18 cellular contexts compared by ENCODE assay signal in the genomic region with DNA sequence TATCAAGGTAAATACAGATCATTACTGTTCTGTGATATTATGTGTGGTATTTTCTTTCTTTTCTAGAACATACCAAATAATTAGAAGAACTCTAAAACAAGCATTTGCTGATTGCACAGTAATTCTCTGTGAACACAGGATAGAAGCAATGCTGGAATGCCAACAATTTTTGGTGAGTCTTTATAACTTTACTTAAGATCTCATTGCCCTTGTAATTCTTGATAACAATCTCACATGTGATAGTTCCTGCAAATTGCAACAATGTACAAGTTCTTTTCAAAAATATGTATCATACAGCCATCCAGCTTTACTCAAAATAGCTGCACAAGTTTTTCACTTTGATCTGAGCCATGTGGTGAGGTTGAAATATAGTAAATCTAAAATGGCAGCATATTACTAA.
A peak's percentile ranks its signal among the peaks of the same experiment; 100 is the strongest.
DNase-seq lines count a peak whose midpoint lies in the region; ATAC-seq, FAIRE-seq and TF ChIP-seq lines count a peak whose summit lies in the region.
"Had no signal": no experiment of that assay in that cellular context is flagged by ENCODE, and none has a peak within 500 bp of the region (broad histone marks: within the 10 kb centered on the region; RNA-seq: fewer than 3 reads in every experiment).

No MANE protein-coding gene starts in this region.

- no peak overlapping the region for H2BK12ac ChIP-seq in trophoblast cell (ENCODE audit: low read length)

- no peak for FAIRE-seq in A549 (lab: Jason Lieb, UNC)

- no peak overlapping the region for H3K27ac Mint-ChIP-seq in endodermal cell
- H3K27ac Mint-ChIP-seq: IgD-negative memory B cell had no signal

- H3K27ac ChIP-seq in A549: peak overlapping the region; percentile 50 to 78; a peak in 4 of 6 replicates
- H3K27ac ChIP-seq in endodermal cell (ENCODE audit: low read depth, low read length): no peak overlapping the region
- no peak overlapping the region for H3K27ac ChIP-seq in trophoblast cell (ENCODE audit: low read depth, low read length)
- H3K27ac ChIP-seq: GM23248 had no signal

- H2BK5ac ChIP-seq in trophoblast cell (ENCODE audit: low read depth, low read length, poor library complexity): no peak overlapping the region

- H3K27me3 ChIP-seq in endodermal cell (ENCODE audit: control insufficient read depth, insufficient read depth, low read length, poor library complexity, severe bottlenecking): no peaks in the 10 kb centered on the region
- no peaks in the 10 kb centered on the region for H3K27me3 ChIP-seq in trophoblast cell (ENCODE audit: insufficient read depth, low read length)

- CTCF ChIA-PET in A549 (lab: Yijun Ruan, JAX): no interaction called here

- no peak overlapping the region for H2AK5ac ChIP-seq in trophoblast cell (ENCODE audit: low read length)

- H3K79me1 ChIP-seq in trophoblast cell (ENCODE audit: low read length): peaks cover 7% of the 10 kb centered on the region

- POLR2A ChIA-PET in A549 (lab: Yijun Ruan, JAX): no interaction called here

- H3K36me3 ChIP-seq in endodermal cell (ENCODE audit: control insufficient read depth, insufficient read depth, low read length) (no peaks in the 10 kb centered on the region), trophoblast cell (ENCODE audit: control insufficient read depth in 1 of 2, insufficient read depth in 2 of 2, low read length in 2 of 2) (no peaks in the 10 kb centered on the region)

- ATAC-seq in A549 (peak in 1 of 2 experiments; percentile 31; a peak in 2 of 6 replicates), HG03342 (IDR thresholded peaks at IDR 0.05; ENCODE audit: unreplicated experiment) (no peak)

- no peak overlapping the region for H3K23ac ChIP-seq in trophoblast cell (ENCODE audit: low read length)

- no peak overlapping the region for H3K18ac ChIP-seq in trophoblast cell (ENCODE audit: low read length)

- H4K8ac ChIP-seq in trophoblast cell (ENCODE audit: low read depth, low read length): no peak overlapping the region

- no peak overlapping the region for H3K4ac ChIP-seq in trophoblast cell (ENCODE audit: low read depth, low read length)

- TF ChIP-seq CTCF in A549 (IDR thresholded peaks at IDR 0.05) (no peak), endodermal cell (conservative IDR thresholded peaks at IDR 0.05) (no peak)

- H3K9me3 Mint-ChIP-seq in endodermal cell: no peaks in the 10 kb centered on the region

- TF ChIP-seq RAD21 in A549 (conservative IDR thresholded peaks at IDR 0.05 in 1 of 2, IDR thresholded peaks at IDR 0.05 in 1 of 2): no peak

- peaks cover 30% of the 10 kb centered on the region for H3K4me1 Mint-ChIP-seq in endodermal cell
- H3K4me1 Mint-ChIP-seq: IgD-negative memory B cell had no signal

- no peak overlapping the region for H4K91ac ChIP-seq in trophoblast cell (ENCODE audit: low read depth, low read length)

- H3K9me3 ChIP-seq in A549 (no peaks in the 10 kb centered on the region), endodermal cell (ENCODE audit: control insufficient read depth, low read length) (peaks cover 5% of the 10 kb centered on the region), trophoblast cell (ENCODE audit: insufficient read depth, low read depth, low read length) (no peaks in the 10 kb centered on the region)

- no peak overlapping the region for H3K4me3 Mint-ChIP-seq in endodermal cell
- H3K4me3 Mint-ChIP-seq: IgD-negative memory B cell had no signal

- H3K4me2 ChIP-seq in A549 (peak overlapping the region; percentile 22), trophoblast cell (ENCODE audit: low read length) (no peak overlapping the region)

- DNase-seq in A549 (ENCODE audit: low read depth in 1 of 2, low spot score in 1 of 2): no peak
- DNase-seq in M059J (ENCODE audit: low read depth): peak; percentile 40
- no peak for DNase-seq in endodermal cell
- DNase-seq in trophoblast cell: peak; percentile 44 to 91
- no peak for DNase-seq in erythroblast (lab: John Stamatoyannopoulos, UW)
- DNase-seq in epidermal melanocyte (ENCODE audit: insufficient read length, low spot score): no peak
- no peak for DNase-seq in GM03348 (ENCODE audit: low spot score)
- DNase-seq: 8988T, Calu3, DMS79, GDM1, NCI-H1436 treated with DMSO at 0.1 percent for 48 hours, NCI-H2081 treated with DMSO at 0.1 percent for 48 hours, NCI-H524 treated with DMSO at 0.1 percent for 48 hours, OCI-M1 had no signal

- TF ChIP-seq EP300 in A549 (IDR thresholded peaks at IDR 0.05): no peak

- H3K4me1 ChIP-seq in A549 (peaks cover 35% of the 10 kb centered on the region), endodermal cell (ENCODE audit: control insufficient read depth, insufficient read depth, low read length) (peaks cover 9% of the 10 kb centered on the region), trophoblast cell (ENCODE audit: control insufficient read depth in 1 of 2, insufficient read depth in 2 of 2, low read length in 2 of 2) (peaks cover 5 to 14% of the 10 kb centered on the region in 2 experiments)

- H3K27me3 Mint-ChIP-seq in endodermal cell (ENCODE audit: insufficient read depth): no peaks in the 10 kb centered on the region
- H3K27me3 Mint-ChIP-seq: IgD-negative memory B cell had no signal

- TF ChIP-seq POLR2A in A549 (IDR thresholded peaks at IDR 0.05; ENCODE audit: low read length) (no peak), erythroblast (IDR thresholded peaks at IDR 0.05; ENCODE audit: low read length) (no peak)

- H2AFZ ChIP-seq in trophoblast cell (ENCODE audit: insufficient read depth, low read length, poor library complexity): no peak overlapping the region
- H2AFZ ChIP-seq: GM23248 had no signal

- H3K4me3 ChIP-seq in A549 (no peak overlapping the region), endodermal cell (ENCODE audit: low read length) (peak overlapping the region; percentile 34), trophoblast cell (ENCODE audit: low read depth, low read length) (no peak overlapping the region)
- H3K4me3 ChIP-seq: GM23248 had no signal

- no peak overlapping the region for H3K9ac ChIP-seq in endodermal cell (ENCODE audit: extremely low read depth, low read length, poor library complexity, severe bottlenecking)
- no peak overlapping the region for H3K9ac ChIP-seq in trophoblast cell (ENCODE audit: low read length)
- H3K9ac ChIP-seq: GM23248 had no signal

- H3K14ac ChIP-seq in trophoblast cell (ENCODE audit: low read length): no peak overlapping the region

- H4K12ac ChIP-seq in trophoblast cell (ENCODE audit: low read depth, low read length): no peak overlapping the region

- H2BK120ac ChIP-seq in trophoblast cell (ENCODE audit: insufficient read depth, low read length, poor library complexity): no peak overlapping the region

- peaks cover 3% of the 10 kb centered on the region for H3K79me2 ChIP-seq in trophoblast cell (ENCODE audit: control insufficient read depth, insufficient read depth, low read length, poor library complexity)

- H3K36me3 Mint-ChIP-seq in endodermal cell (ENCODE audit: low read depth): no peaks in the 10 kb centered on the region
- H3K36me3 Mint-ChIP-seq: IgD-negative memory B cell had no signal

TF ChIP-seq in A549, 52 proteins besides CTCF, POLR2A, EP300 and RAD21:
- TF ChIP-seq EHF (CRISPR knock-in tag; IDR thresholded peaks at IDR 0.05) (no peak), RCOR1 (IDR thresholded peaks at IDR 0.05; ENCODE audit: low read depth, low read length) (no peak), GATA3 (IDR thresholded peaks at IDR 0.05; ENCODE audit: borderline replicate concordance) (peak; percentile 68), FOSB (CRISPR knock-in tag; IDR thresholded peaks at IDR 0.05) (no peak), HDAC2 (IDR thresholded peaks at IDR 0.05) (no peak), JUNB (IDR thresholded peaks at IDR 0.05) (no peak)
TF ChIP-seq in A549: peak in this region for 1.

Comparison
In these comparisons a context has a peak if more than half of its experiments do, and no peak if none do; other contexts are left out.
1. DNase-seq: peak in M059J (single experiment) and trophoblast cell (2 of 2); none in A549 (0 of 2), endodermal cell (single experiment), erythroblast (0 of 2), epidermal melanocyte (single experiment) and GM03348 (single experiment).
2. H3K27ac ChIP-seq: peak in A549 (2 of 2); none in endodermal cell (single experiment) and trophoblast cell (single experiment).